Comparison of ENCODE assay signal across 23 cellular contexts in the genomic region with DNA sequence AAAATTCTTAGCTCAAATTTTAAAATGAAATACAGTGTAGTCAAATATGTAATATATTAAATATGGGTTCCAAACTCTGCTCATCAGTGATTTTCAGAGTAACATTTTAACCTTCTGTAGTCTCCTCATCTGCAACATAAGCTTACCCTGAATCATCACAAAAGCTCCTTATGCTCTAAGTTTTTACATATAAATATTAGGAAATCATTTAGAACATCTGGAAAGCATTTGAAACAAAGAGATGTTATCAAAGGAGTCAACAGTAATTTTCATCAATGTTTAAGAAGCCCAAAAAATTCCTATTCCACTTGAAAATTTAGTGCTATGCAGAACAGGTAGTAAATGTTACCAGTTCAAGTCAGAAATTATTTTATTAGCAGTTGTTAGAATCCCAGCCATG.
"Had no signal": no experiment of that assay in that cellular context is flagged by ENCODE, and none has a peak within 500 bp of the region (broad histone marks: within the 10 kb centered on the region; RNA-seq: fewer than 3 reads in every experiment).

No MANE protein-coding gene starts in this region.

- H3K4me1 ChIP-seq: esophagus squamous epithelium, gastrocnemius medialis, lower lobe of right lung, psoas muscle, sigmoid colon, testis, upper lobe of left lung had no signal

- ATAC-seq: effector memory CD8-positive, alpha-beta T cell; gastrocnemius medialis; left ventricle myocardium superior; lower lobe of right lung; natural killer cell; psoas muscle; right cardiac atrium; stimulated activated effector memory CD8-positive, alpha-beta T cell treated with anti-CD3 and anti-CD28 coated beads, Interleukin-12 subunit alpha, Interleukin-12 subunit beta, amount 100 ng/mL, for 72 hours had no signal

- H3K4me3 ChIP-seq: coronary artery, esophagus squamous epithelium, gastrocnemius medialis, lower lobe of right lung, ovary, psoas muscle, sigmoid colon, testis, tibial artery, upper lobe of left lung had no signal

- H3K9me3 ChIP-seq: esophagus squamous epithelium, gastrocnemius medialis, lower lobe of right lung, ovary, psoas muscle, sigmoid colon, testis, tibial artery, upper lobe of left lung had no signal

- H3K36me3 ChIP-seq: esophagus squamous epithelium, gastrocnemius medialis, lower lobe of right lung, ovary, sigmoid colon, tibial artery, upper lobe of left lung had no signal

- DNase-seq: effector memory CD8-positive, alpha-beta T cell; erythroblast; esophagus squamous epithelium; gastrocnemius medialis; head of caudate nucleus; left ventricle myocardium superior; lower lobe of right lung; natural killer cell; occipital lobe; ovary; posterior cingulate gyrus; psoas muscle; right cardiac atrium; sigmoid colon; stimulated activated CD4-positive, alpha-beta T cell treated with anti-CD3 and anti-CD28 coated beads, Interleukin-2, amount 100 ng/mL, for 24 hours; stimulated activated CD4-positive, alpha-beta T cell treated with anti-CD3 and anti-CD28 coated beads, Interleukin-4, amount 100 ng/mL, for 24 hours; stimulated activated naive CD4-positive, alpha-beta T cell treated with Interleukin-2 at 50 U/mL for 16 hours; substantia nigra; testis; tibial artery; upper lobe of left lung had no signal

- H3K27me3 ChIP-seq: esophagus squamous epithelium, gastrocnemius medialis, ovary, sigmoid colon, testis, tibial artery, upper lobe of left lung had no signal

- H3K27ac ChIP-seq: coronary artery, esophagus squamous epithelium, gastrocnemius medialis, lower lobe of right lung, ovary, psoas muscle, sigmoid colon, testis, tibial artery, upper lobe of left lung had no signal
